2 cellular contexts compared by ENCODE assay signal in the genomic region with DNA sequence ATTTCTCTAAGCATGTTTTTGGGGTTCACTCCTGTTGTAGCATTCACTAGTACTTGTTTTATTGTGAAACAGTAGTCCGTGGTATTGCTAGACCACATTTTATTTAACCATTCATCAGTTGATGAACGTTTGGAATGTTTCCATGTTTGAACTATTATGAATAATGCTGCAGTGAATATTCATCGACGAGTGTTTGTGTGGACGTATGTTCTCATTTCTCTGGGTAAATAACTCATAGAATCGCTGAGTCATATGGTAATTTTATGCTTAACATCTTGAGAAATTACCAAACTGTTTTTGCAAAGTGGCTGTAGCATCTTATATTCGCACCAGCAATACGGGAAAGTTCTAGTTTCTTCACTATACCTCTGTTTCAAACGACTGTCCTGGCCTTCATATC.
TF ChIP-seq lines count a peak whose summit lies in the region.

No MANE protein-coding gene starts in this region.

TF ChIP-seq in IMR-90, 13 proteins besides CTCF, POLR2A, EP300 and RAD21:
- TF ChIP-seq RFX5 (IDR thresholded peaks at IDR 0.05; ENCODE audit: low read depth, low read length), result no peak
- TF ChIP-seq NFE2L2 (IDR thresholded peaks at IDR 0.05; ENCODE audit: low read depth, low read length), result peak; percentile 55
- no peak for TF ChIP-seq MAFK (IDR thresholded peaks at IDR 0.05; ENCODE audit: low read depth, low read length)

TF ChIP-seq in K562, 482 proteins besides CTCF, POLR2A, EP300 and RAD21:
- peak; percentile 66 for TF ChIP-seq MAFG (tag; conservative IDR thresholded peaks at IDR 0.05)
- TF ChIP-seq NFE2 (IDR thresholded peaks at IDR 0.05; ENCODE audit: low read depth), result peak; percentile 59
- TF ChIP-seq, protein P1, sequence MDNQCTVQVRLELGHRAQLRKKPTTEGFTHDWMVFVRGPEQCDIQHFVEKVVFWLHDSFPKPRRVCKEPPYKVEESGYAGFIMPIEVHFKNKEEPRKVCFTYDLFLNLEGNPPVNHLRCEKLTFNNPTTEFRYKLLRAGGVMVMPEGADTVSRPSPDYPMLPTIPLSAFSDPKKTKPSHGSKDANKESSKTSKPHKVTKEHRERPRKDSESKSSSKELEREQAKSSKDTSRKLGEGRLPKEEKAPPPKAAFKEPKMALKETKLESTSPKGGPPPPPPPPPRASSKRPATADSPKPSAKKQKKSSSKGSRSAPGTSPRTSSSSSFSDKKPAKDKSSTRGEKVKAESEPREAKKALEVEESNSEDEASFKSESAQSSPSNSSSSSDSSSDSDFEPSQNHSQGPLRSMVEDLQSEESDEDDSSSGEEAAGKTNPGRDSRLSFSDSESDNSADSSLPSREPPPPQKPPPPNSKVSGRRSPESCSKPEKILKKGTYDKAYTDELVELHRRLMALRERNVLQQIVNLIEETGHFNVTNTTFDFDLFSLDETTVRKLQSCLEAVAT (IDR thresholded peaks at IDR 0.05), result no peak
- peak; percentile 35; the same call in 1 of the 2 replicates for TF ChIP-seq NFE2L1 (tag; IDR thresholded peaks at IDR 0.05; ENCODE audit: borderline replicate concordance, low read depth)
- peak; percentile 62 for TF ChIP-seq ZNF316 (IDR thresholded peaks at IDR 0.05)
- TF ChIP-seq JUN (IDR thresholded peaks at IDR 0.05; ENCODE audit: borderline replicate concordance, low read depth, low read length), result no peak
- no peak for TF ChIP-seq JUN (CRISPR knock-in tag; IDR thresholded peaks at IDR 0.05; ENCODE audit: borderline replicate concordance)
- no peak for TF ChIP-seq CBX8 (IDR thresholded peaks at IDR 0.05; ENCODE audit: borderline replicate concordance, extremely low read depth, low read depth, low read length, poor library complexity, severe bottlenecking)
- TF ChIP-seq SRSF7 (optimal IDR thresholded peaks at IDR 0.05; ENCODE audit: low read depth, low read length), result no peak
- no peak for TF ChIP-seq PTBP1 (IDR thresholded peaks at IDR 0.05; ENCODE audit: low read depth, low read length)
- peak; percentile 64 for TF ChIP-seq C11orf30 (IDR thresholded peaks at IDR 0.05; ENCODE audit: low read depth)
